In genomic region chr2:208820289-208820688, GRCh38 we compare ENCODE assay signal across 9 cellular contexts.
DNase-seq lines count a peak whose midpoint lies in the region; ATAC-seq and TF ChIP-seq lines count a peak whose summit lies in the region.
"Had no signal": no experiment of that assay in that cellular context is flagged by ENCODE, and none has a peak within 500 bp of the region (broad histone marks: within the 10 kb centered on the region; RNA-seq: fewer than 3 reads in every experiment).

No MANE protein-coding gene starts in this region.

- no peaks in the 10 kb centered on the region for H3K27me3 ChIP-seq in body of pancreas
- no peaks in the 10 kb centered on the region for H3K27me3 ChIP-seq in CD4-positive, alpha-beta T cell (ENCODE audit: control insufficient read depth, insufficient read depth, low read length)

- TF ChIP-seq POLR2A in body of pancreas (IDR thresholded peaks at IDR 0.05) = no peak

- peak; percentile 12 to 54 (median 48) for TF ChIP-seq CTCF in body of pancreas (IDR thresholded peaks at IDR 0.05)
- no peak for TF ChIP-seq CTCF in CD4-positive, alpha-beta T cell (IDR thresholded peaks at IDR 0.05)

- no peaks in the 10 kb centered on the region for H3K4me1 ChIP-seq in body of pancreas

- no peak overlapping the region for H3K4me3 Mint-ChIP-seq in activated T-helper 17 cell treated with anti-CD3 and anti-CD28 coated beads, Interleukin-2, amount 50 U/mL, for 72 hours
- no peak overlapping the region for H3K4me3 Mint-ChIP-seq in CD4-positive, alpha-beta T cell
- H3K4me3 Mint-ChIP-seq: memory B cell had no signal

- intact Hi-C loops in body of pancreas (cut with DNase I) = no loop called here
- intact Hi-C loops in CD4-positive, alpha-beta T cell (cut with DNase I, micrococcal nuclease) = no loop called here

- H3K9me3 ChIP-seq in body of pancreas = no peaks in the 10 kb centered on the region
- no peaks in the 10 kb centered on the region for H3K9me3 ChIP-seq in CD4-positive, alpha-beta T cell (ENCODE audit: control insufficient read depth, low read length)

- CTCF ChIA-PET in CD4-positive, alpha-beta T cell (lab: Charles Lee) = no interaction called here

- no peaks in the 10 kb centered on the region for H3K4me1 Mint-ChIP-seq in activated T-helper 17 cell treated with anti-CD3 and anti-CD28 coated beads, Interleukin-2, amount 50 U/mL, for 72 hours
- no peaks in the 10 kb centered on the region for H3K4me1 Mint-ChIP-seq in CD4-positive, alpha-beta T cell (ENCODE audit: low read depth)
- H3K4me1 Mint-ChIP-seq: memory B cell had no signal

- H3K27ac Mint-ChIP-seq in activated T-helper 17 cell treated with anti-CD3 and anti-CD28 coated beads, Interleukin-2, amount 50 U/mL, for 72 hours = no peak overlapping the region
- H3K27ac Mint-ChIP-seq in CD4-positive, alpha-beta T cell = no peak overlapping the region
- H3K27ac Mint-ChIP-seq: memory B cell had no signal

- H3K4me3 ChIP-seq in body of pancreas = no peak overlapping the region

- POLR2A ChIA-PET in CD4-positive, alpha-beta T cell (lab: Charles Lee) = no interaction called here

- no peaks in the 10 kb centered on the region for H3K27me3 Mint-ChIP-seq in activated T-helper 17 cell treated with anti-CD3 and anti-CD28 coated beads, Interleukin-2, amount 50 U/mL, for 72 hours
- H3K27me3 Mint-ChIP-seq in CD4-positive, alpha-beta T cell = no peaks in the 10 kb centered on the region
- H3K27me3 Mint-ChIP-seq: memory B cell had no signal

- ATAC-seq in GM21619 (IDR thresholded peaks at IDR 0.05; ENCODE audit: unreplicated experiment) (peak; percentile 91), body of pancreas (peak; percentile 50)
- no peak for ATAC-seq in activated T-helper 17 cell treated with anti-CD3 and anti-CD28 coated beads, Interleukin-2, amount 50 U/mL, for 72 hours (replicated peaks)
- ATAC-seq in CD4-positive, alpha-beta T cell (ENCODE audit: poor library complexity) = no peak

- H3K36me3 ChIP-seq in body of pancreas (replicated peaks in 1 of 2; ENCODE audit: insufficient read depth in 1 of 2, low read depth in 2 of 2) = no peaks in the 10 kb centered on the region

- DNase-seq in DMS153 (lab: John Stamatoyannopoulos, UW) = peak; percentile 34
- peak; percentile 61 for DNase-seq in NCI-H1092 treated with DMSO at 0.1 percent for 48 hours (lab: John Stamatoyannopoulos, UW)
- no peak for DNase-seq in body of pancreas
- DNase-seq in H4 (ENCODE audit: low spot score) = no peak
- DNase-seq in GF-D8 (lab: John Stamatoyannopoulos, UW) = no peak
- DNase-seq in CD4-positive, alpha-beta T cell = no peak

- H3K36me3 Mint-ChIP-seq in activated T-helper 17 cell treated with anti-CD3 and anti-CD28 coated beads, Interleukin-2, amount 50 U/mL, for 72 hours (ENCODE audit: low read depth) = no peaks in the 10 kb centered on the region
- no peaks in the 10 kb centered on the region for H3K36me3 Mint-ChIP-seq in CD4-positive, alpha-beta T cell (ENCODE audit: low read depth)
- H3K36me3 Mint-ChIP-seq: memory B cell had no signal

- no peak overlapping the region for H3K27ac ChIP-seq in body of pancreas
- H3K27ac ChIP-seq in CD4-positive, alpha-beta T cell (ENCODE audit: low read depth, low read length) = no peak overlapping the region

- H3K9me3 Mint-ChIP-seq in activated T-helper 17 cell treated with anti-CD3 and anti-CD28 coated beads, Interleukin-2, amount 50 U/mL, for 72 hours = peaks cover 4% of the 10 kb centered on the region
- H3K9me3 Mint-ChIP-seq in CD4-positive, alpha-beta T cell = peaks cover 2% of the 10 kb centered on the region
- H3K9me3 Mint-ChIP-seq: memory B cell had no signal

Comparison
In these comparisons a context has a peak if more than half of its experiments do, and no peak if none do; other contexts are left out.
1. DNase-seq: peak in DMS153 (single experiment) and NCI-H1092 treated with DMSO at 0.1 percent for 48 hours (single experiment); none in body of pancreas (0 of 4), H4 (single experiment), GF-D8 (single experiment) and CD4-positive, alpha-beta T cell (0 of 10).
2. ATAC-seq: peak in GM21619 (single experiment) and body of pancreas (single experiment); none in activated T-helper 17 cell treated with anti-CD3 and anti-CD28 coated beads, Interleukin-2, amount 50 U/mL, for 72 hours (single experiment) and CD4-positive, alpha-beta T cell (single experiment).